1 cellular context compared by ENCODE assay signal in the genomic region with DNA sequence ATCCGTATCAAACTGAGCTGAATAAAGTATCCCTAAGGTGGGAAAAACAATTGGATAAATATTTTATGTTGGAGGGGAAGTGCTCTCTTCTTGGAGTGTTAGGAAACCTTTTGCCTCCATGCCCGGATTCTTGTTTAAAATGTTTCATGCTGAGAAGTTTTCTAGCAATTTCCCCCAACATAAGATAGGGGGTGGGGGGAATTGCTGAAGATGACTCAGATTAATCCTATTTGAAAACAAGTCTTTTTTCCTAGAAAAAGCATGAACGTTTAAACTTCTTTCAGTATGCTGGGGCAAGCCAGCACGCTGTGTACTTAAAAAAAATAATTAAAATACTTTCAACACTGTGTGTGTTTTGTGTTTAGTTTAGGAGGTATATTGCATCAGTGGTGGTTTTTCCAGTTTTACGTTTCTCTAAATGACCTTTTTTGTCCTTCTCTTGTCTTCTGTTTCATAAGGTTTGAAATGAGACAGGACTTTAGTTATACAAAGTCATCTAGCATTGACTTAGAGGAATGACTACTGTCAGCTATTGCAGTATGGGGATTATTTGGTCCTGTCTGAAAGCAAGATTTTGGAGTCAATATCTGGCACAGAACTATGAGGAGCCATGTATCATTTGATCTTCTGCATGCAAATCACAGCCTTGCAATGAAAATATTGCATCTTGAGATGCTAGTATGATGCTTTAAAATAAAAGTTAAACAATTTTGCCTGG.
TF ChIP-seq lines count a peak whose summit lies in the region.

No MANE protein-coding gene starts in this region.

TF ChIP-seq in WTC11, 78 proteins besides CTCF, POLR2A, EP300 and RAD21 (continued from another document):
- TF ChIP-seq, protein P1, sequence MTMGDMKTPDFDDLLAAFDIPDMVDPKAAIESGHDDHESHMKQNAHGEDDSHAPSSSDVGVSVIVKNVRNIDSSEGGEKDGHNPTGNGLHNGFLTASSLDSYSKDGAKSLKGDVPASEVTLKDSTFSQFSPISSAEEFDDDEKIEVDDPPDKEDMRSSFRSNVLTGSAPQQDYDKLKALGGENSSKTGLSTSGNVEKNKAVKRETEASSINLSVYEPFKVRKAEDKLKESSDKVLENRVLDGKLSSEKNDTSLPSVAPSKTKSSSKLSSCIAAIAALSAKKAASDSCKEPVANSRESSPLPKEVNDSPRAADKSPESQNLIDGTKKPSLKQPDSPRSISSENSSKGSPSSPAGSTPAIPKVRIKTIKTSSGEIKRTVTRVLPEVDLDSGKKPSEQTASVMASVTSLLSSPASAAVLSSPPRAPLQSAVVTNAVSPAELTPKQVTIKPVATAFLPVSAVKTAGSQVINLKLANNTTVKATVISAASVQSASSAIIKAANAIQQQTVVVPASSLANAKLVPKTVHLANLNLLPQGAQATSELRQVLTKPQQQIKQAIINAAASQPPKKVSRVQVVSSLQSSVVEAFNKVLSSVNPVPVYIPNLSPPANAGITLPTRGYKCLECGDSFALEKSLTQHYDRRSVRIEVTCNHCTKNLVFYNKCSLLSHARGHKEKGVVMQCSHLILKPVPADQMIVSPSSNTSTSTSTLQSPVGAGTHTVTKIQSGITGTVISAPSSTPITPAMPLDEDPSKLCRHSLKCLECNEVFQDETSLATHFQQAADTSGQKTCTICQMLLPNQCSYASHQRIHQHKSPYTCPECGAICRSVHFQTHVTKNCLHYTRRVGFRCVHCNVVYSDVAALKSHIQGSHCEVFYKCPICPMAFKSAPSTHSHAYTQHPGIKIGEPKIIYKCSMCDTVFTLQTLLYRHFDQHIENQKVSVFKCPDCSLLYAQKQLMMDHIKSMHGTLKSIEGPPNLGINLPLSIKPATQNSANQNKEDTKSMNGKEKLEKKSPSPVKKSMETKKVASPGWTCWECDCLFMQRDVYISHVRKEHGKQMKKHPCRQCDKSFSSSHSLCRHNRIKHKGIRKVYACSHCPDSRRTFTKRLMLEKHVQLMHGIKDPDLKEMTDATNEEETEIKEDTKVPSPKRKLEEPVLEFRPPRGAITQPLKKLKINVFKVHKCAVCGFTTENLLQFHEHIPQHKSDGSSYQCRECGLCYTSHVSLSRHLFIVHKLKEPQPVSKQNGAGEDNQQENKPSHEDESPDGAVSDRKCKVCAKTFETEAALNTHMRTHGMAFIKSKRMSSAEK (CRISPR knock-in tag; IDR thresholded peaks at IDR 0.05; ENCODE audit: borderline replicate concordance) = no peak
